9 cellular contexts compared by ENCODE assay signal in genomic region chr1:54274448-54274847, GRCh38.
DNase-seq lines count a peak whose midpoint lies in the region; ATAC-seq, FAIRE-seq and TF ChIP-seq lines count a peak whose summit lies in the region.
"Had no signal": no experiment of that assay in that cellular context is flagged by ENCODE, and none has a peak within 500 bp of the region (broad histone marks: within the 10 kb centered on the region; RNA-seq: fewer than 3 reads in every experiment).

No MANE protein-coding gene starts in this region.

- no peak overlapping the region for H2BK12ac ChIP-seq in H1 (ENCODE audit: low read depth, low read length)

- no peak overlapping the region for H3K14ac ChIP-seq in H1 (ENCODE audit: insufficient read length)

- POLR2A ChIA-PET in H1 (lab: Charles Lee; ENCODE audit: partially characterized antibody) = interaction anchor here (0.5 to 2.6 kb wide), 6 partner anchors 10 to 443 kb away, joined by 3 to 9 read pairs (median 3); no protein-coding TSS in a partner anchor

- H3K9me3 ChIP-seq in H1 (ENCODE audit: insufficient read depth in 2 of 2, low read depth in 1 of 2, low read length in 1 of 2) (no peaks in the 10 kb centered on the region), aorta (ENCODE audit: control insufficient read depth, low read length) (no peaks in the 10 kb centered on the region)

- peak overlapping the region; percentile 85 for H3K27ac Mint-ChIP-seq in nephron progenitor cell

- H3K4me3 ChIP-seq in H1 (ENCODE audit: extremely low read depth in 1 of 4, insufficient read depth in 2 of 4, low read depth in 3 of 4, low read length in 4 of 4) = no peak overlapping the region
- H3K4me3 ChIP-seq in aorta (ENCODE audit: low read length in 2 of 2) = no peak overlapping the region

- peaks cover 0 to 82% of the 10 kb centered on the region in 2 experiments; a peak in 2 of 4 replicates for H3K79me2 ChIP-seq in H1 (ENCODE audit: control insufficient read depth in 1 of 2, insufficient read depth in 2 of 2, low read length in 2 of 2)

- no peaks in the 10 kb centered on the region for H3K23me2 ChIP-seq in H1 (ENCODE audit: low read depth, low read length)

- H3K4me1 ChIP-seq in H1 (replicated peaks in 1 of 4; ENCODE audit: control insufficient read depth in 3 of 4, insufficient read depth in 4 of 4, low read length in 3 of 4) (peaks cover 9 to 28% (median 21%) of the 10 kb centered on the region in 4 experiments), aorta (ENCODE audit: control insufficient read depth in 1 of 2, insufficient read depth in 2 of 2, low read length in 2 of 2) (peaks cover 0 to 3% of the 10 kb centered on the region in 2 donors)

- no peak for TF ChIP-seq EP300 in H1 (IDR thresholded peaks at IDR 0.05; ENCODE audit: borderline replicate concordance in 1 of 2, low read depth in 2 of 2, low read length in 2 of 2)

- TF ChIP-seq POLR2A in H1 (IDR thresholded peaks at IDR 0.05; ENCODE audit: control extremely low read depth in 1 of 2, low read depth in 2 of 2, low read length in 2 of 2) = no peak

- H4K20me1 ChIP-seq in H1 (replicated peaks in 1 of 2; ENCODE audit: control insufficient read depth in 1 of 2, insufficient read depth in 2 of 2, low read length in 2 of 2) = peaks cover 18 to 22% of the 10 kb centered on the region in 2 experiments

- H3K79me1 ChIP-seq in H1 (ENCODE audit: low read depth, low read length) = peaks cover 31% of the 10 kb centered on the region; the same call in 1 of the 2 replicates

- no peak for TF ChIP-seq CTCF in H1 (IDR thresholded peaks at IDR 0.05; ENCODE audit: control extremely low read depth in 1 of 3, insufficient read depth in 1 of 3, low read depth in 1 of 3, low read length in 3 of 3)
- no peak for TF ChIP-seq CTCF in nephron progenitor cell (IDR thresholded peaks at IDR 0.05)

- no peak overlapping the region for H2AK5ac ChIP-seq in H1 (ENCODE audit: low read depth, low read length)

- no peak overlapping the region for H4K91ac ChIP-seq in H1 (replicated peaks; ENCODE audit: insufficient read length, low read length)

- peaks cover 4% of the 10 kb centered on the region for H3K27me3 Mint-ChIP-seq in nephron progenitor cell (ENCODE audit: low read depth, poor library complexity)

- peaks cover 81% of the 10 kb centered on the region for H3K4me1 Mint-ChIP-seq in nephron progenitor cell

- peaks cover 16% of the 10 kb centered on the region for H3K36me3 Mint-ChIP-seq in nephron progenitor cell (ENCODE audit: low read depth)

- H3K27ac ChIP-seq in H1 (ENCODE audit: low read depth, low read length) (no peak overlapping the region), aorta (ENCODE audit: low read depth in 1 of 2, low read length in 2 of 2) (peak overlapping the region; percentile 58 to 95)
- H3K27ac ChIP-seq: epithelial cell of prostate had no signal

- CTCF ChIA-PET in H1 (lab: Charles Lee; ENCODE audit: partially characterized antibody) = interaction anchor here (0.6 to 5.8 kb wide), 22 partner anchors 10 to 574 kb away, joined by 3 to 36 read pairs (median 4); no protein-coding TSS in a partner anchor

- intact Hi-C loops in Right ventricle myocardium inferior (cut with DNase I) (loop anchor here (2.0 to 5.0 kb wide), 2 partner anchors 122 to 213 kb away; no protein-coding TSS in a partner anchor), left cardiac atrium (cut with DNase I) (loop anchor here (10.0 kb wide), 3 partner anchors 70 to 150 kb away; partner anchors contain the start of genes SSBP3 (in 2 of the 2), CYB5RL (in 1 of the 2) and MRPL37 (in 1 of the 2)), aorta (cut with DNase I) (loop anchor here in 1 of 2 donors (2.0 kb wide), 1 partner anchor 14 kb away; no protein-coding TSS in a partner anchor)

- no peak for FAIRE-seq in H1 (lab: Jason Lieb, UNC)

- no peak; a peak in 1 of 4 replicates for TF ChIP-seq RAD21 in H1 (IDR thresholded peaks at IDR 0.05 in 1 of 2, conservative IDR thresholded peaks at IDR 0.05 in 1 of 2; ENCODE audit: low read depth in 2 of 2, low read length in 2 of 2)

- no peak overlapping the region for H2AFZ ChIP-seq in H1 (ENCODE audit: low read length)

- H2BK5ac ChIP-seq in H1 (ENCODE audit: low read depth, low read length) = peak overlapping the region; percentile 68; the same call in 1 of the 2 replicates

- no peaks in the 10 kb centered on the region for H3K9me3 Mint-ChIP-seq in nephron progenitor cell

- H3K9ac ChIP-seq in H1 (replicated peaks in 1 of 4; ENCODE audit: extremely low read depth in 1 of 4, low read depth in 3 of 4, low read length in 3 of 4) = no peak overlapping the region

- H4K5ac ChIP-seq in H1 (ENCODE audit: insufficient read length, low read depth, low read length) = no peak overlapping the region

- no peak overlapping the region for H2BK15ac ChIP-seq in H1 (ENCODE audit: low read length)

- H3K27me3 ChIP-seq in H1 (replicated peaks in 1 of 4; ENCODE audit: control insufficient read depth in 3 of 4, extremely low read depth in 1 of 4, insufficient read depth in 3 of 4, low read length in 3 of 4) = no peaks in the 10 kb centered on the region
- H3K27me3 ChIP-seq in aorta (ENCODE audit: control insufficient read depth in 1 of 2, insufficient read depth in 2 of 2, low read length in 1 of 2) = no peaks in the 10 kb centered on the region

- WGBS in H1 (ENCODE audit: extremely low coverage in 1 of 2, insufficient coverage in 1 of 2, insufficient read length in 1 of 2, insufficient replicate concordance in 2 of 2, low coverage in 1 of 2, low lambda C conversion rate in 2 of 2, missing lambda C conversion rate in 1 of 2), 2 experiments = 81% methylated on average over 7 of the region's 8 CpGs; no CpG with 5 or more reads in 1 of the 2 experiments
- 63 to 68% methylated on average over 8 of the region's 8 CpGs for WGBS in aorta, 2 donors

- H2BK20ac ChIP-seq in H1 (ENCODE audit: low read length) = no peak overlapping the region

- H4K8ac ChIP-seq in H1 (ENCODE audit: extremely low read depth, insufficient read depth, low read length) = no peak overlapping the region

- H3K56ac ChIP-seq in H1 (replicated peaks; ENCODE audit: insufficient read length, low read depth, low read length) = no peak overlapping the region

- no peak overlapping the region for H3K18ac ChIP-seq in H1 (ENCODE audit: extremely low read depth, low read length)

- H3K36me3 ChIP-seq in H1 (ENCODE audit: control insufficient read depth in 2 of 4, insufficient read depth in 4 of 4, low read length in 3 of 4) = no peaks in the 10 kb centered on the region
- H3K36me3 ChIP-seq in aorta (ENCODE audit: control insufficient read depth in 1 of 2, insufficient read depth in 2 of 2, low read length in 1 of 2) = no peaks in the 10 kb centered on the region

- peak; percentile 65 for DNase-seq in Right ventricle myocardium inferior (ENCODE audit: missing footprints)
- no peak for DNase-seq in left cardiac atrium
- DNase-seq in H1 (ENCODE audit: low read depth in 1 of 2, low spot score in 2 of 2) = no peak
- DNase-seq in nephron progenitor cell = no peak
- DNase-seq in aorta = no peak
- DNase-seq in GDM1 (lab: John Stamatoyannopoulos, UW) = no peak
- DNase-seq in DMS153 (lab: John Stamatoyannopoulos, UW) = no peak
- no peak for DNase-seq in NCI-H69 (lab: John Stamatoyannopoulos, UW)

- ATAC-seq in Right ventricle myocardium inferior (no peak), left cardiac atrium (no peak), aorta (ENCODE audit: low FRiP score) (no peak)

- no peak overlapping the region for H3K4ac ChIP-seq in H1 (replicated peaks; ENCODE audit: insufficient read length, low read depth, low read length)

- no peak overlapping the region for H3K23ac ChIP-seq in H1 (ENCODE audit: insufficient read length)

- no peak overlapping the region for H3K4me3 Mint-ChIP-seq in nephron progenitor cell

- no peak overlapping the region for H2BK120ac ChIP-seq in H1 (replicated peaks; ENCODE audit: low read depth, low read length)

- H3K4me2 ChIP-seq in H1 (ENCODE audit: insufficient read depth in 1 of 2, low read depth in 2 of 2, low read length in 2 of 2) = 0 out of 4 replicates have a peak overlapping the region, but pooled peaks have one; percentile 1 to 3

TF ChIP-seq in H1, 55 proteins besides CTCF, POLR2A, EP300 and RAD21:
- TF ChIP-seq EZH2 (IDR thresholded peaks at IDR 0.05; ENCODE audit: low read depth, low read length, severe bottlenecking) (no peak), BCL11A (IDR thresholded peaks at IDR 0.05; ENCODE audit: low read depth in 2 of 2, low read length in 2 of 2) (no peak), KDM5A (IDR thresholded peaks at IDR 0.05; ENCODE audit: low read length) (no peak), POU5F1 (IDR thresholded peaks at IDR 0.05; ENCODE audit: low read depth, low read length) (no peak), PHF8 (conservative IDR thresholded peaks at IDR 0.05; ENCODE audit: low read depth, low read length) (no peak)
